In genomic region chr15:59420986-59421618, GRCh38 we compare ENCODE assay signal across 16 cellular contexts. TPM values are rescaled to one million over a fixed set of nuclear protein-coding genes. Genes with fewer than 3 reads are reported as not detected.
DNase-seq lines count a peak whose midpoint lies in the region; ATAC-seq and TF ChIP-seq lines count a peak whose summit lies in the region.
"Had no signal": no experiment of that assay in that cellular context is flagged by ENCODE, and none has a peak within 500 bp of the region (broad histone marks: within the 10 kb centered on the region; RNA-seq: fewer than 3 reads in every experiment).

No MANE protein-coding gene starts in this region.

- H3K4me3 Mint-ChIP-seq in type B pancreatic cell (no peak overlapping the region), MCF 10A (ENCODE audit: unreplicated experiment) (no peak overlapping the region)
- H3K4me3 Mint-ChIP-seq: activated CD8-positive, alpha-beta T cell treated with anti-CD3 and anti-CD28 coated beads for 36 hours; natural killer cell had no signal

- H3K27me3 Mint-ChIP-seq in type B pancreatic cell (peaks cover 62% of the 10 kb centered on the region), MCF 10A (ENCODE audit: insufficient read depth, unreplicated experiment) (peaks cover 43% of the 10 kb centered on the region)

- no peaks in the 10 kb centered on the region for H3K9me3 ChIP-seq in aorta (ENCODE audit: control insufficient read depth, low read length)
- H3K9me3 ChIP-seq: gastrocnemius medialis, Peyer's patch, suprapubic skin had no signal

- 25 to 33% methylated on average over 12 to 13 of the region's 16 CpGs for WGBS in aorta, 2 donors

- POLR2A ChIA-PET in MCF 10A (lab: Yijun Ruan, JAX): interaction anchor here (1.0 kb wide), 1 partner anchor 12 kb away, joined by 3 read pairs; no protein-coding TSS in a partner anchor

- H3K4me3 ChIP-seq in astrocyte of the cerebellum (ENCODE audit: low read depth, low read length): no peak overlapping the region
- H3K4me3 ChIP-seq in fibroblast of villous mesenchyme (ENCODE audit: low read depth, low read length): no peak overlapping the region
- H3K4me3 ChIP-seq in aorta (ENCODE audit: low read length in 2 of 2): no peak overlapping the region
- H3K4me3 ChIP-seq: gastrocnemius medialis, Peyer's patch, suprapubic skin had no signal

- in situ Hi-C loops in astrocyte of the cerebellum (cut with HindIII; ENCODE audit: low sequenced_read_pairs): no loop called here

- H3K27ac ChIP-seq in aorta (ENCODE audit: low read depth in 1 of 2, low read length in 2 of 2): no peak overlapping the region
- H3K27ac ChIP-seq: gastrocnemius medialis, Peyer's patch, suprapubic skin had no signal

- no peaks in the 10 kb centered on the region for H3K4me1 ChIP-seq in aorta (ENCODE audit: control insufficient read depth in 1 of 2, insufficient read depth in 2 of 2, low read length in 2 of 2)
- H3K4me1 ChIP-seq: gastrocnemius medialis, suprapubic skin had no signal

- H3K36me3 ChIP-seq in aorta (ENCODE audit: control insufficient read depth in 1 of 2, insufficient read depth in 2 of 2, low read length in 1 of 2): no peaks in the 10 kb centered on the region
- H3K36me3 ChIP-seq: gastrocnemius medialis, Peyer's patch, suprapubic skin had no signal

- H3K4me1 Mint-ChIP-seq in type B pancreatic cell (ENCODE audit: unreplicated experiment) (no peaks in the 10 kb centered on the region), MCF 10A (ENCODE audit: insufficient read depth, unreplicated experiment) (no peaks in the 10 kb centered on the region)

- no TSS peak for BruUV-seq in MCF 10A (replicated peaks; lab: Mats Ljungman, UMichigan)

- TF ChIP-seq CTCF in astrocyte of the cerebellum (IDR thresholded peaks at IDR 0.05; ENCODE audit: low read depth, low read length, missing control alignments) (peak; percentile 2), fibroblast of villous mesenchyme (IDR thresholded peaks at IDR 0.05; ENCODE audit: insufficient read depth, low read depth, low read length) (peak; percentile 23), type B pancreatic cell (conservative IDR thresholded peaks at IDR 0.05) (peak; percentile 28), MCF 10A (IDR thresholded peaks at IDR 0.05; ENCODE audit: unreplicated experiment) (no peak)

- H3K9me3 Mint-ChIP-seq in type B pancreatic cell (peaks cover 4% of the 10 kb centered on the region), MCF 10A (ENCODE audit: unreplicated experiment) (no peaks in the 10 kb centered on the region)
- H3K9me3 Mint-ChIP-seq: activated CD8-positive, alpha-beta T cell treated with anti-CD3 and anti-CD28 coated beads for 36 hours; natural killer cell had no signal

- ATAC-seq in aorta (ENCODE audit: low FRiP score): no peak
- ATAC-seq: gastrocnemius medialis, left cardiac atrium, natural killer cell had no signal

- H3K27ac Mint-ChIP-seq in type B pancreatic cell (no peak overlapping the region), MCF 10A (ENCODE audit: low read depth, unreplicated experiment) (no peak overlapping the region)
- H3K27ac Mint-ChIP-seq: activated CD8-positive, alpha-beta T cell treated with anti-CD3 and anti-CD28 coated beads for 36 hours; natural killer cell had no signal

- H3K36me3 Mint-ChIP-seq in type B pancreatic cell: no peaks in the 10 kb centered on the region
- no peaks in the 10 kb centered on the region for H3K36me3 Mint-ChIP-seq in MCF 10A (ENCODE audit: insufficient read depth, unreplicated experiment)
- H3K36me3 Mint-ChIP-seq: natural killer cell had no signal

- intact Hi-C loops in aorta (cut with DNase I) (no loop called here), MCF 10A (cut with micrococcal nuclease) (no loop called here)

- peak; percentile 12 for DNase-seq in HT1080 (ENCODE audit: low read depth)
- peak; percentile 24 for DNase-seq in astrocyte of the cerebellum (ENCODE audit: low read depth)
- peak; percentile 48 for DNase-seq in fibroblast of villous mesenchyme (ENCODE audit: low read depth)
- DNase-seq in type B pancreatic cell (ENCODE audit: extremely low spot score, unreplicated experiment): no peak
- no peak for DNase-seq in aorta
- no peak for DNase-seq in MCF 10A (ENCODE audit: unreplicated experiment)
- no peak for DNase-seq in activated CD4-positive, alpha-beta T cell treated with anti-CD3 and anti-CD28 coated beads, Interleukin-2, amount 50 U/mL, for 1 hour
- DNase-seq: activated CD8-positive, alpha-beta T cell treated with anti-CD3 and anti-CD28 coated beads for 36 hours; activated effector memory CD4-positive, alpha-beta T cell treated with anti-CD3 and anti-CD28 coated beads, Interleukin-2, amount 50 U/mL, for 16 hours; gastrocnemius medialis; left cardiac atrium; natural killer cell; NCI-H1048; NCI-H446 treated with DMSO at 0.1 percent for 48 hours; Peyer's patch had no signal

- CTCF ChIA-PET in MCF 10A (lab: Yijun Ruan, JAX): no interaction called here

- no peaks in the 10 kb centered on the region for H3K27me3 ChIP-seq in aorta (ENCODE audit: control insufficient read depth in 1 of 2, insufficient read depth in 2 of 2, low read length in 1 of 2)
- H3K27me3 ChIP-seq: Peyer's patch had no signal

RNA-seq across cellular contexts. Expression of gene FAM81A, which starts 16.9 kb away (rescaled TPM):
- 4.1 and 5.0 TPM in 2 replicates for total RNA-seq in HT1080 (2014; rRNA removed; shearing (Covaris generic))
- 4.3 and 7.9 TPM in 2 replicates for polyA plus RNA-seq in HT1080 (2015; cell fraction: cytosol; rRNA removed)
- polyA plus RNA-seq in HT1080 (2015; cell fraction: nucleus; rRNA removed): 0.66 and 10.2 TPM in 2 replicates
- total RNA-seq in fibroblast of villous mesenchyme: under 0.01 TPM in 2 replicates
- total RNA-seq in type B pancreatic cell (ENCODE audit: low replicate concordance): 0.67 and 1.4 TPM in 2 replicates
- 1 to 10 TPM in 1 of 2 donors, under 1 TPM in 1; 0.97 to 1.2 TPM for total RNA-seq in aorta
- polyA plus RNA-seq in aorta: under 1 TPM; 0.88 to 0.92 TPM
- 1.1 TPM in 2 replicates for total RNA-seq in MCF 10A (2022)

RNA-seq across cellular contexts. Expression of gene MYO1E, which starts 48.4 kb away (rescaled TPM):
- 20.2 and 32.0 TPM in 2 replicates for total RNA-seq in HT1080 (2014; rRNA removed; shearing (Covaris generic))
- polyA plus RNA-seq in HT1080 (2015; cell fraction: cytosol; rRNA removed): 33.1 and 39.5 TPM in 2 replicates
- 126 and 158 TPM in 2 replicates for polyA plus RNA-seq in HT1080 (2015; cell fraction: nucleus; rRNA removed)
- total RNA-seq in fibroblast of villous mesenchyme: 107 and 123 TPM in 2 replicates
- 55.6 and 59.8 TPM in 2 replicates for total RNA-seq in type B pancreatic cell (ENCODE audit: low replicate concordance)
- 100 to 1,000 TPM; 163 to 225 TPM for total RNA-seq in aorta
- 10 to 100 TPM; 44.6 to 47.3 TPM for polyA plus RNA-seq in aorta
- 116 and 121 TPM in 2 replicates for total RNA-seq in MCF 10A (2022)

Comparison
In these comparisons a context has a peak if more than half of its experiments do, and no peak if none do; other contexts are left out.
1. DNase-seq: peak in HT1080 (single experiment), astrocyte of the cerebellum (single experiment) and fibroblast of villous mesenchyme (single experiment); none in type B pancreatic cell (single experiment), aorta (0 of 2), MCF 10A (single experiment) and activated CD4-positive, alpha-beta T cell treated with anti-CD3 and anti-CD28 coated beads, Interleukin-2, amount 50 U/mL, for 1 hour (single experiment).